ENCODE assay signal across 1 cellular context in genomic region chr9:706073-706472, GRCh38.
TF ChIP-seq lines count a peak whose summit lies in the region.

No MANE protein-coding gene starts in this region.

TF ChIP-seq in WTC11, 78 proteins besides CTCF, POLR2A, EP300 and RAD21 (continued from another document):
- TF ChIP-seq, protein P1, sequence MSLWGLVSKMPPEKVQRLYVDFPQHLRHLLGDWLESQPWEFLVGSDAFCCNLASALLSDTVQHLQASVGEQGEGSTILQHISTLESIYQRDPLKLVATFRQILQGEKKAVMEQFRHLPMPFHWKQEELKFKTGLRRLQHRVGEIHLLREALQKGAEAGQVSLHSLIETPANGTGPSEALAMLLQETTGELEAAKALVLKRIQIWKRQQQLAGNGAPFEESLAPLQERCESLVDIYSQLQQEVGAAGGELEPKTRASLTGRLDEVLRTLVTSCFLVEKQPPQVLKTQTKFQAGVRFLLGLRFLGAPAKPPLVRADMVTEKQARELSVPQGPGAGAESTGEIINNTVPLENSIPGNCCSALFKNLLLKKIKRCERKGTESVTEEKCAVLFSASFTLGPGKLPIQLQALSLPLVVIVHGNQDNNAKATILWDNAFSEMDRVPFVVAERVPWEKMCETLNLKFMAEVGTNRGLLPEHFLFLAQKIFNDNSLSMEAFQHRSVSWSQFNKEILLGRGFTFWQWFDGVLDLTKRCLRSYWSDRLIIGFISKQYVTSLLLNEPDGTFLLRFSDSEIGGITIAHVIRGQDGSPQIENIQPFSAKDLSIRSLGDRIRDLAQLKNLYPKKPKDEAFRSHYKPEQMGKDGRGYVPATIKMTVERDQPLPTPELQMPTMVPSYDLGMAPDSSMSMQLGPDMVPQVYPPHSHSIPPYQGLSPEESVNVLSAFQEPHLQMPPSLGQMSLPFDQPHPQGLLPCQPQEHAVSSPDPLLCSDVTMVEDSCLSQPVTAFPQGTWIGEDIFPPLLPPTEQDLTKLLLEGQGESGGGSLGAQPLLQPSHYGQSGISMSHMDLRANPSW (CRISPR knock-in tag; conservative IDR thresholded peaks at IDR 0.05; ENCODE audit: low read depth) = no peak
- TF ChIP-seq ZNF671 (CRISPR knock-in tag; IDR thresholded peaks at IDR 0.05) (no peak), RORB (CRISPR knock-in tag; IDR thresholded peaks at IDR 0.05) (no peak)
